Comparison of ENCODE assay signal across 10 cellular contexts in the genomic region with DNA sequence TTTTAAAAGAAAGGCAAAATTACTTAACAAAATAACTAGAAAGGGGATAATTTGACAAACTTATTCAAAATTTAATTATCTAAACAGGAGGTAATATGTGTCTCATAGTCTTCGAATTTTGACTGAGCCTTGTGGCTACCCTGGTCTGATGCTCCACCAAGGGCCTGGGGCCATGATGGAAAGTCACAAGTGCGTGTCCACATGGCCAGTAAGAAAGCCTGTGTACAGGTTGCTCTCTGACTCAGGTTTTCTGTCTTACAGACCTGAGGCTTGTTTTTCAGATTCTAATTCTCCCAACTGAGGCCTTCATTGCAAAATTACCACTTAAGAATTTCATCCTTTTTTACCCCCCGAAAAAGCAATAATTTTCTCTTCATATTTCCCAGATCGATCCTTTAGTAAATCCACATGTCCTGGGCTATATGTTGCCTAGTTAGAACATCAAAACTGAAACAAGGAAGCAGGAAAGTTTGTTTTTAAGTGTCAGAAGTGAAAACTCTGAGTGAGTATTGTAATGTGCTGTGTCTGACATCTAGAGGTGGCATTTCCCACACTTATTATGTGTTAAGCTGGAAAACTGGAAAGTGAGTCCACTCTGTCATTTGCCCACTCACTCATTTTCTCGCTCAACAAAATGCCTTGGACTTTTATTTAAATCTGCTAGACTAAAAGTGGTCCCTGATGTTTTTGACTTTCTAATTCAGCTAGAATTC. TPM values are rescaled to one million over a fixed set of nuclear protein-coding genes. Genes with fewer than 3 reads are reported as not detected.
DNase-seq lines count a peak whose midpoint lies in the region; ATAC-seq and TF ChIP-seq lines count a peak whose summit lies in the region.
"Had no signal": no experiment of that assay in that cellular context is flagged by ENCODE, and none has a peak within 500 bp of the region (broad histone marks: within the 10 kb centered on the region; RNA-seq: fewer than 3 reads in every experiment).

No MANE protein-coding gene starts in this region.

- POLR2A ChIA-PET in naive thymus-derived CD8-positive, alpha-beta T cell (lab: Charles Lee): no interaction called here

- ATAC-seq in HG02798 (IDR thresholded peaks at IDR 0.05; ENCODE audit: poor library complexity, unreplicated experiment) (peak; percentile 49), HG03045 (IDR thresholded peaks at IDR 0.05; ENCODE audit: unreplicated experiment) (no peak)
- ATAC-seq in activated naive CD8-positive, alpha-beta T cell treated with anti-CD3 and anti-CD28 coated beads, Interleukin-2, amount 50 U/mL, for 24 hours: no peak
- ATAC-seq in naive thymus-derived CD8-positive, alpha-beta T cell: no peak

- no peaks in the 10 kb centered on the region for H3K36me3 Mint-ChIP-seq in activated naive CD8-positive, alpha-beta T cell treated with anti-CD3 and anti-CD28 coated beads, Interleukin-2, amount 50 U/mL, for 24 hours (ENCODE audit: low read depth)
- H3K36me3 Mint-ChIP-seq in naive thymus-derived CD8-positive, alpha-beta T cell: no peaks in the 10 kb centered on the region
- no peaks in the 10 kb centered on the region for H3K36me3 Mint-ChIP-seq in activated naive CD4-positive, alpha-beta T cell treated with anti-CD3 and anti-CD28 coated beads, Interleukin-2, amount 10 ng/mL, durations not matched to agents 7 days and 5 days

- H3K9me3 Mint-ChIP-seq in activated naive CD8-positive, alpha-beta T cell treated with anti-CD3 and anti-CD28 coated beads, Interleukin-2, amount 50 U/mL, for 24 hours: no peaks in the 10 kb centered on the region
- H3K9me3 Mint-ChIP-seq in naive thymus-derived CD8-positive, alpha-beta T cell: no peaks in the 10 kb centered on the region
- H3K9me3 Mint-ChIP-seq in activated naive CD4-positive, alpha-beta T cell treated with anti-CD3 and anti-CD28 coated beads, Interleukin-2, amount 10 ng/mL, durations not matched to agents 7 days and 5 days: no peaks in the 10 kb centered on the region

- no peaks in the 10 kb centered on the region for H3K27me3 Mint-ChIP-seq in activated naive CD8-positive, alpha-beta T cell treated with anti-CD3 and anti-CD28 coated beads, Interleukin-2, amount 50 U/mL, for 24 hours
- peaks cover 0 to 4% (median 0%) of the 10 kb centered on the region in 5 donors for H3K27me3 Mint-ChIP-seq in naive thymus-derived CD8-positive, alpha-beta T cell
- peaks cover 4% of the 10 kb centered on the region for H3K27me3 Mint-ChIP-seq in activated naive CD4-positive, alpha-beta T cell treated with anti-CD3 and anti-CD28 coated beads, Interleukin-2, amount 10 ng/mL, durations not matched to agents 7 days and 5 days

- no peak overlapping the region for H3K4me3 Mint-ChIP-seq in activated naive CD8-positive, alpha-beta T cell treated with anti-CD3 and anti-CD28 coated beads, Interleukin-2, amount 50 U/mL, for 24 hours
- peak overlapping the region in 1 of 10 donors; percentile 27 for H3K4me3 Mint-ChIP-seq in naive thymus-derived CD8-positive, alpha-beta T cell
- no peak overlapping the region for H3K4me3 Mint-ChIP-seq in activated naive CD4-positive, alpha-beta T cell treated with anti-CD3 and anti-CD28 coated beads, Interleukin-2, amount 10 ng/mL, durations not matched to agents 7 days and 5 days

- TF ChIP-seq CTCF in GM12872 (IDR thresholded peaks at IDR 0.05; ENCODE audit: insufficient read depth, low read depth, low read length): peak; percentile 53

- no peak for DNase-seq in activated naive CD8-positive, alpha-beta T cell treated with anti-CD3 and anti-CD28 coated beads, Interleukin-2, amount 50 U/mL, for 24 hours
- DNase-seq in naive thymus-derived CD8-positive, alpha-beta T cell: peak in 2 of 10 donors; percentile 9 to 11
- DNase-seq in NK-92 treated with Interleukin-12 subunit alpha and Interleukin-12 subunit beta, amount 100 ng/mL, for 24 hours (lab: John Stamatoyannopoulos, UW): no peak
- no peak for DNase-seq in effector CD8-positive, alpha-beta T cell (lab: John Stamatoyannopoulos, UW)
- DNase-seq in activated naive CD4-positive, alpha-beta T cell treated with anti-CD3 and anti-CD28 coated beads, Interleukin-2, amount 10 ng/mL, durations not matched to agents 7 days and 5 days: no peak
- DNase-seq: anterior cingulate cortex, testis had no signal

- peak overlapping the region; percentile 20 for H3K27ac Mint-ChIP-seq in activated naive CD8-positive, alpha-beta T cell treated with anti-CD3 and anti-CD28 coated beads, Interleukin-2, amount 50 U/mL, for 24 hours
- peak overlapping the region in 9 of 10 donors; percentile 2 to 75 (median 48) for H3K27ac Mint-ChIP-seq in naive thymus-derived CD8-positive, alpha-beta T cell
- no peak overlapping the region for H3K27ac Mint-ChIP-seq in activated naive CD4-positive, alpha-beta T cell treated with anti-CD3 and anti-CD28 coated beads, Interleukin-2, amount 10 ng/mL, durations not matched to agents 7 days and 5 days

- peaks cover 34% of the 10 kb centered on the region for H3K4me1 Mint-ChIP-seq in activated naive CD8-positive, alpha-beta T cell treated with anti-CD3 and anti-CD28 coated beads, Interleukin-2, amount 50 U/mL, for 24 hours
- H3K4me1 Mint-ChIP-seq in naive thymus-derived CD8-positive, alpha-beta T cell: peaks cover 4 to 6% (median 5%) of the 10 kb centered on the region in 4 donors
- peaks cover 3% of the 10 kb centered on the region for H3K4me1 Mint-ChIP-seq in activated naive CD4-positive, alpha-beta T cell treated with anti-CD3 and anti-CD28 coated beads, Interleukin-2, amount 10 ng/mL, durations not matched to agents 7 days and 5 days

- CTCF ChIA-PET in activated naive CD4-positive, alpha-beta T cell treated with anti-CD3 and anti-CD28 coated beads, Interleukin-2, amount 10 ng/mL, durations not matched to agents 7 days and 5 days (lab: Charles Lee): interaction anchor here (0.6 to 1.2 kb wide), 5 partner anchors 214 to 743 kb away, joined by 3 to 4 read pairs (median 3); partner anchors contain the start of gene ZNF394

RNA-seq across cellular contexts. Expression of gene CYP3A43, which starts 10.0 kb away (rescaled TPM):
- total RNA-seq in naive thymus-derived CD8-positive, alpha-beta T cell: under 1 TPM in 1 of 2 experiments, not detected in 1; 0.44 TPM
- not detected for polyA plus RNA-seq in naive thymus-derived CD8-positive, alpha-beta T cell

RNA-seq across cellular contexts. Expression of gene OR2AE1, which starts 39.0 kb away (rescaled TPM):
- 1 to 10 TPM; 1.1 to 1.3 TPM for total RNA-seq in naive thymus-derived CD8-positive, alpha-beta T cell
- polyA plus RNA-seq in naive thymus-derived CD8-positive, alpha-beta T cell: not detected
- total RNA-seq: testis had no signal

RNA-seq across cellular contexts. Expression of gene CYP3A4, which starts 53.8 kb away (rescaled TPM):
- not detected for total RNA-seq in naive thymus-derived CD8-positive, alpha-beta T cell
- under 1 TPM in 1 of 3 donors, not detected in 2; 0.14 TPM for polyA plus RNA-seq in naive thymus-derived CD8-positive, alpha-beta T cell
